Comparison of ENCODE assay signal across 8 cellular contexts in genomic region chr5:45521067-45521466, GRCh38.
DNase-seq lines count a peak whose midpoint lies in the region; ATAC-seq, FAIRE-seq and TF ChIP-seq lines count a peak whose summit lies in the region.

No MANE protein-coding gene starts in this region.

- no peak for FAIRE-seq in HTR-8/SVneo (lab: Jason Lieb, UNC)

- peak; percentile 77 for ATAC-seq in RWPE2 (ENCODE audit: low read depth)

- TF ChIP-seq CTCF in AG09319 (IDR thresholded peaks at IDR 0.05; ENCODE audit: low read depth, low read length) (peak; percentile 5; the same call in 1 of the 2 replicates), RWPE2 (IDR thresholded peaks at IDR 0.05; ENCODE audit: poor library complexity, severe bottlenecking) (peak; percentile 73), RWPE1 (conservative IDR thresholded peaks at IDR 0.05; ENCODE audit: low read depth) (no peak), GM20000 (IDR thresholded peaks at IDR 0.05; ENCODE audit: extremely low read depth, missing control alignments) (no peak)

- H3K9me3 ChIP-seq in RWPE2 (ENCODE audit: severe bottlenecking) = no peaks in the 10 kb centered on the region

- no peaks in the 10 kb centered on the region for H3K36me3 ChIP-seq in RWPE2 (ENCODE audit: low read depth)

- CTCF ChIA-PET in RWPE1 (lab: Yijun Ruan, JAX) = interaction anchor here (0.6 kb wide), 4 partner anchors 91 to 635 kb away, joined by 3 to 4 read pairs (median 3); no protein-coding TSS in a partner anchor

- no peak overlapping the region for H3K4me3 ChIP-seq in RWPE2 (ENCODE audit: severe bottlenecking)

- DNase-seq in AG09319 (ENCODE audit: extremely low read depth, low read depth) (no peak), HS-27A (ENCODE audit: low read depth) (peak; percentile 29), RWPE2 (ENCODE audit: low spot score) (no peak), iPS DF 4.7 (ENCODE audit: extremely low read depth, low spot score) (peak; percentile 46), RWPE1 (ENCODE audit: low spot score) (no peak), GM20000 (ENCODE audit: low spot score) (no peak), HTR-8/SVneo (ENCODE audit: insufficient read length, low spot score) (no peak), AG08395 (ENCODE audit: low spot score) (no peak)

- H3K27me3 ChIP-seq in RWPE2 (ENCODE audit: insufficient read depth, poor library complexity, severe bottlenecking) = no peaks in the 10 kb centered on the region

- POLR2A ChIA-PET in RWPE1 (lab: Yijun Ruan, JAX; ENCODE audit: low non-redundant PET) = no interaction called here

- H3K4me1 ChIP-seq in RWPE2 (ENCODE audit: insufficient read depth, poor library complexity, severe bottlenecking) = no peaks in the 10 kb centered on the region

- H3K27ac ChIP-seq in RWPE2 (ENCODE audit: poor library complexity, severe bottlenecking) = no peak overlapping the region
- H3K27ac ChIP-seq in RWPE1 = no peak overlapping the region

Comparison
In these comparisons a context has a peak if more than half of its experiments do, and no peak if none do; other contexts are left out.
1. DNase-seq: peak in HS-27A (single experiment) and iPS DF 4.7 (single experiment); none in AG09319 (single experiment), RWPE2 (single experiment), RWPE1 (single experiment), GM20000 (single experiment), HTR-8/SVneo (single experiment) and AG08395 (single experiment).
2. CTCF ChIP-seq: peak in AG09319 (single experiment) and RWPE2 (single experiment); none in RWPE1 (single experiment) and GM20000 (single experiment).